In the genomic region with DNA sequence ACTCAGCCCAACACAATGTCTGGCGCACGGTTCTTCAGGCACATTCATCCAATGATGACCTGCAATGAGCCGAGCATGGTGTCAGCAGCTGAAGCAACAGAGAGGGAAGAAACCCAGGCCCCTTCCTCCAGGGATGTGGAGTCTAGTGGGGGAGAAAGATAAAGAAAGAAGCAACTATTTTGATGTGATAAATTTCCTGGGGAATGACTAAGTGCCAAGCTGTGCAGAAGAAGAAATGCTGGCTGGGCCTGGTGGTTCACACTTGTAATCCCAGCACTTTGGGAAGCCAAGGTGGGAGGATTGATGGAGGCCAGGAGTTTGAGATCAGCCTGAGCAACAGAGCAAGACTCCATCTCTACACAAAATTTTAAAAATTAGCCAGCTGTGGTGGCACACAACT, we compare ENCODE assay signal across 21 cellular contexts.
"Had no signal": no experiment of that assay in that cellular context is flagged by ENCODE, and none has a peak within 500 bp of the region (broad histone marks: within the 10 kb centered on the region; RNA-seq: fewer than 3 reads in every experiment).

No MANE protein-coding gene starts in this region.

- H3K4me1 Mint-ChIP-seq: nephron, T-helper 17 cell had no signal

- H3K36me3 ChIP-seq: adrenal gland, lower lobe of right lung, tibial nerve, vagina had no signal

- H3K4me3 Mint-ChIP-seq: effector memory CD8-positive, alpha-beta T cell; nephron; T-helper 17 cell had no signal

- H3K27ac Mint-ChIP-seq: effector memory CD8-positive, alpha-beta T cell; nephron; T-helper 17 cell had no signal

- H3K27ac ChIP-seq: adrenal gland, body of pancreas, lower lobe of right lung, tibial nerve, vagina had no signal

- DNase-seq: activated CD4-positive, alpha-beta T cell treated with anti-CD3 and anti-CD28 coated beads, Interleukin-2, amount 50 U/mL, for 48 hours; activated gamma-delta T cell treated with Interleukin-2 at 50 U/mL for 16 hours; adrenal gland; body of pancreas; caudate nucleus; effector memory CD8-positive, alpha-beta T cell; foreskin melanocyte; glutamatergic neuron; hippocampal formation; islet precursor cell; lower lobe of right lung; nucleus accumbens; posterior cingulate gyrus; retina; stimulated activated naive CD8-positive, alpha-beta T cell treated with anti-CD3 and anti-CD28 coated beads, Interleukin-15, Interleukin-2, amounts not matched to agents 100 U/mL and 50 U/mL, for 24 hours; substantia nigra; T-helper 17 cell had no signal

- H3K9me3 Mint-ChIP-seq: nephron had no signal

- ATAC-seq: activated naive CD4-positive, alpha-beta T cell treated with anti-CD3 and anti-CD28 coated beads, Interleukin-2, amount 50 U/mL, for 72 hours; body of pancreas; effector memory CD8-positive, alpha-beta T cell; lower lobe of right lung; stimulated activated naive CD8-positive, alpha-beta T cell treated with anti-CD3 and anti-CD28 coated beads, Interleukin-15, Interleukin-2, amounts not matched to agents 100 U/mL and 50 U/mL, for 24 hours; T-helper 17 cell had no signal

- H3K36me3 Mint-ChIP-seq: activated naive CD4-positive, alpha-beta T cell treated with anti-CD3 and anti-CD28 coated beads, Interleukin-2, amount 50 U/mL, for 72 hours had no signal

- H3K4me3 ChIP-seq: adrenal gland, body of pancreas, lower lobe of right lung, tibial nerve, vagina had no signal

- H3K27me3 ChIP-seq: adrenal gland, body of pancreas, tibial nerve, vagina had no signal

- H3K4me1 ChIP-seq: adrenal gland, body of pancreas, lower lobe of right lung, tibial nerve had no signal
